In genomic region chr10:49538381-49539319, GRCh38 we compare ENCODE assay signal across 1 cellular context.
TF ChIP-seq lines count a peak whose summit lies in the region.

TSS of gene ERCC6 (minus strand) at chr10:49539121.

TF ChIP-seq in K562, 482 proteins besides CTCF, POLR2A, EP300 and RAD21 (continued from another document):
- TF ChIP-seq, protein P1, sequence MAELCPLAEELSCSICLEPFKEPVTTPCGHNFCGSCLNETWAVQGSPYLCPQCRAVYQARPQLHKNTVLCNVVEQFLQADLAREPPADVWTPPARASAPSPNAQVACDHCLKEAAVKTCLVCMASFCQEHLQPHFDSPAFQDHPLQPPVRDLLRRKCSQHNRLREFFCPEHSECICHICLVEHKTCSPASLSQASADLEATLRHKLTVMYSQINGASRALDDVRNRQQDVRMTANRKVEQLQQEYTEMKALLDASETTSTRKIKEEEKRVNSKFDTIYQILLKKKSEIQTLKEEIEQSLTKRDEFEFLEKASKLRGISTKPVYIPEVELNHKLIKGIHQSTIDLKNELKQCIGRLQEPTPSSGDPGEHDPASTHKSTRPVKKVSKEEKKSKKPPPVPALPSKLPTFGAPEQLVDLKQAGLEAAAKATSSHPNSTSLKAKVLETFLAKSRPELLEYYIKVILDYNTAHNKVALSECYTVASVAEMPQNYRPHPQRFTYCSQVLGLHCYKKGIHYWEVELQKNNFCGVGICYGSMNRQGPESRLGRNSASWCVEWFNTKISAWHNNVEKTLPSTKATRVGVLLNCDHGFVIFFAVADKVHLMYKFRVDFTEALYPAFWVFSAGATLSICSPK (IDR thresholded peaks at IDR 0.05; ENCODE audit: borderline replicate concordance): no peak
- TF ChIP-seq MITF (IDR thresholded peaks at IDR 0.05) (no peak), ZBTB5 (IDR thresholded peaks at IDR 0.05) (no peak), CHD2 (IDR thresholded peaks at IDR 0.05; ENCODE audit: low read depth, low read length) (0 out of 2 replicates have a peak, but pooled peaks have one; percentile 9), IFI16 (CRISPR knock-in tag; IDR thresholded peaks at IDR 0.05) (no peak), HNRNPLL (IDR thresholded peaks at IDR 0.05; ENCODE audit: low read depth, low read length, poor library complexity, severe bottlenecking) (peak; percentile 78), ZNF239 (CRISPR knock-in tag; IDR thresholded peaks at IDR 0.05) (no peak), JUND (IDR thresholded peaks at IDR 0.05; ENCODE audit: borderline replicate concordance, low read depth, low read length) (no peak; the same call in 1 of the 2 replicates), JUND (tag; IDR thresholded peaks at IDR 0.05; ENCODE audit: borderline replicate concordance, low read depth, low read length) (no peak; the same call in 2 of the 3 replicates), NCOR1 (IDR thresholded peaks at IDR 0.05) (no peak), MIER1 (IDR thresholded peaks at IDR 0.05; ENCODE audit: low read depth) (no peak), BRD9 (IDR thresholded peaks at IDR 0.05; ENCODE audit: low read depth, partially characterized antibody) (peak; percentile 22), SUPT5H (IDR thresholded peaks at IDR 0.05) (peak; percentile 94), ESRRB (CRISPR knock-in tag; IDR thresholded peaks at IDR 0.05; ENCODE audit: borderline replicate concordance) (no peak), HNRNPL (IDR thresholded peaks at IDR 0.05; ENCODE audit: low read depth, low read length) (no peak; the same call in 1 of the 2 replicates), MAFG (tag; conservative IDR thresholded peaks at IDR 0.05) (no peak), ARID3A (IDR thresholded peaks at IDR 0.05; ENCODE audit: borderline replicate concordance, low read depth, low read length) (no peak), PREB (CRISPR knock-in tag; IDR thresholded peaks at IDR 0.05) (no peak), CBX2 (IDR thresholded peaks at IDR 0.05; ENCODE audit: insufficient read depth, low read length, poor library complexity, severe bottlenecking) (no peak), BCL6 (CRISPR knock-in tag; IDR thresholded peaks at IDR 0.05) (no peak), PHF20 (IDR thresholded peaks at IDR 0.05; ENCODE audit: partially characterized antibody) (peak; percentile 91), RUNX1 (IDR thresholded peaks at IDR 0.05; ENCODE audit: low read depth) (no peak), MAFK (IDR thresholded peaks at IDR 0.05; ENCODE audit: low read length) (no peak), FOXJ3 (CRISPR knock-in tag; IDR thresholded peaks at IDR 0.05) (no peak), L3MBTL2 (IDR thresholded peaks at IDR 0.05) (peak; percentile 98), ZNF318 (IDR thresholded peaks at IDR 0.05; ENCODE audit: borderline replicate concordance in 1 of 2, low read depth in 1 of 2) (no peak)
- TF ChIP-seq, protein P2, sequence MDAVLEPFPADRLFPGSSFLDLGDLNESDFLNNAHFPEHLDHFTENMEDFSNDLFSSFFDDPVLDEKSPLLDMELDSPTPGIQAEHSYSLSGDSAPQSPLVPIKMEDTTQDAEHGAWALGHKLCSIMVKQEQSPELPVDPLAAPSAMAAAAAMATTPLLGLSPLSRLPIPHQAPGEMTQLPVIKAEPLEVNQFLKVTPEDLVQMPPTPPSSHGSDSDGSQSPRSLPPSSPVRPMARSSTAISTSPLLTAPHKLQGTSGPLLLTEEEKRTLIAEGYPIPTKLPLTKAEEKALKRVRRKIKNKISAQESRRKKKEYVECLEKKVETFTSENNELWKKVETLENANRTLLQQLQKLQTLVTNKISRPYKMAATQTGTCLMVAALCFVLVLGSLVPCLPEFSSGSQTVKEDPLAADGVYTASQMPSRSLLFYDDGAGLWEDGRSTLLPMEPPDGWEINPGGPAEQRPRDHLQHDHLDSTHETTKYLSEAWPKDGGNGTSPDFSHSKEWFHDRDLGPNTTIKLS (IDR thresholded peaks at IDR 0.05; ENCODE audit: borderline replicate concordance, low read depth): 0 out of 2 replicates have a peak, but pooled peaks have one; percentile 4
- TF ChIP-seq, protein P3, sequence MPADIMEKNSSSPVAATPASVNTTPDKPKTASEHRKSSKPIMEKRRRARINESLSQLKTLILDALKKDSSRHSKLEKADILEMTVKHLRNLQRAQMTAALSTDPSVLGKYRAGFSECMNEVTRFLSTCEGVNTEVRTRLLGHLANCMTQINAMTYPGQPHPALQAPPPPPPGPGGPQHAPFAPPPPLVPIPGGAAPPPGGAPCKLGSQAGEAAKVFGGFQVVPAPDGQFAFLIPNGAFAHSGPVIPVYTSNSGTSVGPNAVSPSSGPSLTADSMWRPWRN (IDR thresholded peaks at IDR 0.05; ENCODE audit: low read depth): no peak
- TF ChIP-seq, protein P4, sequence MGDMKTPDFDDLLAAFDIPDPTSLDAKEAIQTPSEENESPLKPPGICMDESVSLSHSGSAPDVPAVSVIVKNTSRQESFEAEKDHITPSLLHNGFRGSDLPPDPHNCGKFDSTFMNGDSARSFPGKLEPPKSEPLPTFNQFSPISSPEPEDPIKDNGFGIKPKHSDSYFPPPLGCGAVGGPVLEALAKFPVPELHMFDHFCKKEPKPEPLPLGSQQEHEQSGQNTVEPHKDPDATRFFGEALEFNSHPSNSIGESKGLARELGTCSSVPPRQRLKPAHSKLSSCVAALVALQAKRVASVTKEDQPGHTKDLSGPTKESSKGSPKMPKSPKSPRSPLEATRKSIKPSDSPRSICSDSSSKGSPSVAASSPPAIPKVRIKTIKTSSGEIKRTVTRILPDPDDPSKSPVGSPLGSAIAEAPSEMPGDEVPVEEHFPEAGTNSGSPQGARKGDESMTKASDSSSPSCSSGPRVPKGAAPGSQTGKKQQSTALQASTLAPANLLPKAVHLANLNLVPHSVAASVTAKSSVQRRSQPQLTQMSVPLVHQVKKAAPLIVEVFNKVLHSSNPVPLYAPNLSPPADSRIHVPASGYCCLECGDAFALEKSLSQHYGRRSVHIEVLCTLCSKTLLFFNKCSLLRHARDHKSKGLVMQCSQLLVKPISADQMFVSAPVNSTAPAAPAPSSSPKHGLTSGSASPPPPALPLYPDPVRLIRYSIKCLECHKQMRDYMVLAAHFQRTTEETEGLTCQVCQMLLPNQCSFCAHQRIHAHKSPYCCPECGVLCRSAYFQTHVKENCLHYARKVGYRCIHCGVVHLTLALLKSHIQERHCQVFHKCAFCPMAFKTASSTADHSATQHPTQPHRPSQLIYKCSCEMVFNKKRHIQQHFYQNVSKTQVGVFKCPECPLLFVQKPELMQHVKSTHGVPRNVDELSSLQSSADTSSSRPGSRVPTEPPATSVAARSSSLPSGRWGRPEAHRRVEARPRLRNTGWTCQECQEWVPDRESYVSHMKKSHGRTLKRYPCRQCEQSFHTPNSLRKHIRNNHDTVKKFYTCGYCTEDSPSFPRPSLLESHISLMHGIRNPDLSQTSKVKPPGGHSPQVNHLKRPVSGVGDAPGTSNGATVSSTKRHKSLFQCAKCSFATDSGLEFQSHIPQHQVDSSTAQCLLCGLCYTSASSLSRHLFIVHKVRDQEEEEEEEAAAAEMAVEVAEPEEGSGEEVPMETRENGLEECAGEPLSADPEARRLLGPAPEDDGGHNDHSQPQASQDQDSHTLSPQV (IDR thresholded peaks at IDR 0.05): 0 out of 2 replicates have a peak, but pooled peaks have one; percentile 34
TF ChIP-seq in K562: peak in this region for 147.
